ENCODE assay signal across 19 cellular contexts in genomic region chr14:68127166-68127565, GRCh38.
DNase-seq lines count a peak whose midpoint lies in the region; ATAC-seq, FAIRE-seq and TF ChIP-seq lines count a peak whose summit lies in the region.
"Had no signal": no experiment of that assay in that cellular context is flagged by ENCODE, and none has a peak within 500 bp of the region (broad histone marks: within the 10 kb centered on the region; RNA-seq: fewer than 3 reads in every experiment).

No MANE protein-coding gene starts in this region.

- H3K9me3 ChIP-seq in A549 (no peaks in the 10 kb centered on the region; the same call in 2 of the 3 replicates), HCT116 (ENCODE audit: control insufficient read depth in 1 of 2, insufficient read depth in 1 of 2, low read depth in 1 of 2, low read length in 2 of 2) (no peaks in the 10 kb centered on the region), esophagus muscularis mucosa (no peaks in the 10 kb centered on the region), H9 (ENCODE audit: control insufficient read depth, low read depth, low read length) (no peaks in the 10 kb centered on the region)
- H3K9me3 ChIP-seq: HAP-1, SJSA1 had no signal

- H2BK12ac ChIP-seq in H9 (ENCODE audit: insufficient read length, low read depth, low read length), result no peak overlapping the region

- intact Hi-C loops in HCT116 (cut with micrococcal nuclease) (no loop called here), esophagus muscularis mucosa (cut with DNase I) (no loop called here)

- no peak overlapping the region for H2AK5ac ChIP-seq in H9 (ENCODE audit: insufficient read length, low read length)

- H3K4me1 ChIP-seq in A549 (peaks cover 34% of the 10 kb centered on the region), HCT116 (ENCODE audit: control insufficient read depth in 1 of 2, insufficient read depth in 2 of 2, low read length in 2 of 2) (peaks cover 11 to 26% of the 10 kb centered on the region in 2 experiments; a peak in 3 of 4 replicates), esophagus muscularis mucosa (peaks cover 7 to 43% (median 29%) of the 10 kb centered on the region in 4 donors), rectal smooth muscle tissue (ENCODE audit: control insufficient read depth, insufficient read depth, low read length) (peaks cover 14% of the 10 kb centered on the region), H9 (ENCODE audit: insufficient read depth, low read length) (peaks cover 3% of the 10 kb centered on the region; the same call in 1 of the 2 replicates)

- H4K20me1 ChIP-seq in HCT116 (ENCODE audit: insufficient read depth) (no peaks in the 10 kb centered on the region), H9 (ENCODE audit: control insufficient read depth, insufficient read depth, insufficient read length) (no peaks in the 10 kb centered on the region)

- H2BK15ac ChIP-seq in H9 (ENCODE audit: low read depth, low read length), result no peak overlapping the region

- no peak overlapping the region for H2BK20ac ChIP-seq in H9 (ENCODE audit: low read depth, low read length, poor library complexity, severe bottlenecking)

- H3K27me3 Mint-ChIP-seq in H9 (ENCODE audit: low read depth), result no peaks in the 10 kb centered on the region
- H3K27me3 Mint-ChIP-seq: IgD-negative memory B cell had no signal

- TF ChIP-seq EP300 in A549 (IDR thresholded peaks at IDR 0.05) (no peak), esophagus muscularis mucosa (IDR thresholded peaks at IDR 0.05) (no peak)

- H3K27ac Mint-ChIP-seq in H9, result no peak overlapping the region
- H3K27ac Mint-ChIP-seq: CD14-positive monocyte, IgD-negative memory B cell had no signal

- H3K27me3 ChIP-seq in HCT116 (ENCODE audit: insufficient read depth, low read length) (no peaks in the 10 kb centered on the region), esophagus muscularis mucosa (no peaks in the 10 kb centered on the region), rectal smooth muscle tissue (ENCODE audit: control insufficient read depth, insufficient read depth, low read length) (no peaks in the 10 kb centered on the region), H9 (ENCODE audit: insufficient read depth, low read length) (no peaks in the 10 kb centered on the region)
- H3K27me3 ChIP-seq: SJSA1 had no signal

- no peak for FAIRE-seq in A549 (lab: Jason Lieb, UNC)

- WGBS in A549 (ENCODE audit: missing lambda C conversion rate), result 68% methylated on average over 2 of the region's 2 CpGs
- 62% methylated on average over 2 of the region's 2 CpGs for WGBS in esophagus muscularis mucosa
- no CpG with 5 or more reads among the region's 2 CpGs for WGBS in H9 (ENCODE audit: extremely low coverage, insufficient read length, low lambda C conversion rate)

- H3K36me3 ChIP-seq in HCT116 (ENCODE audit: control insufficient read depth in 1 of 2, insufficient read depth in 2 of 2, low read length in 2 of 2), result no peaks in the 10 kb centered on the region
- no peaks in the 10 kb centered on the region for H3K36me3 ChIP-seq in esophagus muscularis mucosa
- H3K36me3 ChIP-seq in rectal smooth muscle tissue (ENCODE audit: control insufficient read depth, insufficient read depth, low read length), result no peaks in the 10 kb centered on the region
- H3K36me3 ChIP-seq: HAP-1, SJSA1 had no signal

- TF ChIP-seq CTCF in A549 (IDR thresholded peaks at IDR 0.05) (no peak), HCT116 (IDR thresholded peaks at IDR 0.05 in 2 of 3, conservative IDR thresholded peaks at IDR 0.05 in 1 of 3; ENCODE audit: borderline replicate concordance in 1 of 3, insufficient read depth in 1 of 3, low read depth in 2 of 3, low read length in 2 of 3) (no peak), esophagus muscularis mucosa (IDR thresholded peaks at IDR 0.05) (no peak), H9 (conservative IDR thresholded peaks at IDR 0.05) (no peak)

- CTCF ChIA-PET in A549 (lab: Yijun Ruan, JAX) (interaction anchor here (2.0 kb wide), 1 partner anchor 193 kb away, joined by 7 read pairs; no protein-coding TSS in a partner anchor), HCT116 (lab: Charles Lee) (no interaction called here)

- no peaks in the 10 kb centered on the region for H3K23me2 ChIP-seq in H9 (ENCODE audit: insufficient read length, low read depth, low read length, poor library complexity, severe bottlenecking)

- ATAC-seq in A549 (no peak), HCT116 (no peak)

- peak overlapping the region; percentile 75 to 88 for H3K27ac ChIP-seq in A549
- H3K27ac ChIP-seq in HCT116 (ENCODE audit: low read depth, low read length), result peak overlapping the region; percentile 10; the same call in 1 of the 2 replicates
- peak overlapping the region; percentile 10 to 69 (median 53) for H3K27ac ChIP-seq in esophagus muscularis mucosa (replicated peaks in 1 of 4)
- H3K27ac ChIP-seq in rectal smooth muscle tissue (ENCODE audit: low read depth, low read length), result peak overlapping the region; percentile 63
- no peak overlapping the region for H3K27ac ChIP-seq in H9 (ENCODE audit: insufficient read length, low read depth, low read length)
- H3K27ac ChIP-seq: PC-9, SJSA1 had no signal

- no peak overlapping the region for H2BK5ac ChIP-seq in H9 (ENCODE audit: insufficient read length, low read length)

- no TSS peak for BruUV-seq in HCT116 (replicated peaks; lab: Mats Ljungman, UMichigan)

- H3K36me3 Mint-ChIP-seq in H9 (ENCODE audit: insufficient read depth in 1 of 3, low read depth in 3 of 3), result no peaks in the 10 kb centered on the region
- H3K36me3 Mint-ChIP-seq: CD14-positive monocyte had no signal

- H3K4me3 Mint-ChIP-seq in H9, result no peak overlapping the region
- H3K4me3 Mint-ChIP-seq: CD14-positive monocyte, IgD-negative memory B cell had no signal

- peaks cover 18% of the 10 kb centered on the region in 2 experiments for H3K4me1 Mint-ChIP-seq in H9
- H3K4me1 Mint-ChIP-seq: CD14-positive monocyte, IgD-negative memory B cell had no signal

- no peaks in the 10 kb centered on the region for H3K79me2 ChIP-seq in HCT116 (ENCODE audit: insufficient read depth, low read length)
- H3K79me2 ChIP-seq in H9 (ENCODE audit: insufficient read depth, low read length), result no peaks in the 10 kb centered on the region

- no peak overlapping the region for H3K4me3 ChIP-seq in A549
- no peak overlapping the region for H3K4me3 ChIP-seq in HCT116 (replicated peaks in 1 of 2; ENCODE audit: low read depth in 1 of 2, low read length in 2 of 2)
- H3K4me3 ChIP-seq in esophagus muscularis mucosa, result no peak overlapping the region
- H3K4me3 ChIP-seq in rectal smooth muscle tissue (ENCODE audit: low read length), result no peak overlapping the region
- H3K4me3 ChIP-seq: HAP-1, PC-9, SJSA1 had no signal

- H3K23ac ChIP-seq in H9 (ENCODE audit: insufficient read length, low read depth, low read length), result no peak overlapping the region

- no peak overlapping the region for H3T11ph ChIP-seq in H9 (ENCODE audit: low read length)

- TF ChIP-seq RAD21 in A549 (conservative IDR thresholded peaks at IDR 0.05 in 1 of 2, IDR thresholded peaks at IDR 0.05 in 1 of 2) (no peak), HCT116 (IDR thresholded peaks at IDR 0.05; ENCODE audit: low read depth) (no peak)

- H3K9me3 Mint-ChIP-seq in H9, result peaks cover 0 to 2% of the 10 kb centered on the region in 2 experiments; a peak in 1 of 5 replicates
- H3K9me3 Mint-ChIP-seq: IgD-negative memory B cell had no signal

- H3K18ac ChIP-seq in H9 (ENCODE audit: insufficient read length, low read depth, low read length), result no peak overlapping the region

- H3K9ac ChIP-seq in HCT116 (ENCODE audit: low read length), result no peak overlapping the region
- no peak overlapping the region for H3K9ac ChIP-seq in rectal smooth muscle tissue (ENCODE audit: low read length)
- no peak overlapping the region for H3K9ac ChIP-seq in H9 (ENCODE audit: extremely low read depth, insufficient read length, low read length)

- H3K9me2 ChIP-seq in HCT116 (ENCODE audit: insufficient read depth), result no peaks in the 10 kb centered on the region

- H4K8ac ChIP-seq in H9 (replicated peaks; ENCODE audit: insufficient read length, low read depth, low read length), result no peak overlapping the region

- H2BK120ac ChIP-seq in H9 (ENCODE audit: low read depth, low read length, poor library complexity, severe bottlenecking), result no peak overlapping the region

- H2AFZ ChIP-seq in HCT116 (ENCODE audit: low read depth, low read length, poor library complexity, severe bottlenecking) (no peak overlapping the region), H9 (ENCODE audit: low read length) (no peak overlapping the region)
- H2AFZ ChIP-seq: PC-9 had no signal

- no peak overlapping the region for H4K91ac ChIP-seq in H9 (ENCODE audit: insufficient read length, low read depth, low read length)

- H3K4me2 ChIP-seq in A549, result peak overlapping the region; percentile 7; the same call in 1 of the 3 replicates
- no peak overlapping the region for H3K4me2 ChIP-seq in HCT116 (ENCODE audit: low read length)
- no peak overlapping the region for H3K4me2 ChIP-seq in H9 (ENCODE audit: insufficient read depth, insufficient read length, low read length)
- H3K4me2 ChIP-seq: PC-9 had no signal

- POLR2A ChIA-PET in A549 (lab: Yijun Ruan, JAX), result no interaction called here
- POLR2A ChIA-PET in HCT116 (lab: Charles Lee), result no interaction called here

- DNase-seq in A549 (ENCODE audit: low read depth in 1 of 2, low spot score in 1 of 2) (no peak), HCT116 (ENCODE audit: low read depth, low spot score) (no peak), esophagus muscularis mucosa (ENCODE audit: extremely low spot score) (no peak), cortex of kidney (lab: John Stamatoyannopoulos, UW) (no peak), H9 (no peak), anterior cingulate cortex (lab: John Stamatoyannopoulos, UW) (no peak)
- DNase-seq: COR-L47, Kasumi-1, MM.1S, NCI-H1105 treated with DMSO at 0.1 percent for 48 hours, NCI-H1694 treated with DMSO at 0.1 percent for 48 hours, NCI-H446, NCI-H748 treated with DMSO at 0.1 percent for 48 hours had no signal

- H3K56ac ChIP-seq in H9 (ENCODE audit: insufficient read length, low read depth, low read length), result no peak overlapping the region

- no peaks in the 10 kb centered on the region for H3K79me1 ChIP-seq in H9 (ENCODE audit: insufficient read depth, low read depth, low read length, poor library complexity, severe bottlenecking)

- TF ChIP-seq POLR2A in A549 (IDR thresholded peaks at IDR 0.05; ENCODE audit: low read length), result no peak
- no peak for TF ChIP-seq POLR2A in HCT116 (IDR thresholded peaks at IDR 0.05; ENCODE audit: borderline replicate concordance, extremely low read depth, insufficient read depth, insufficient read length)
- TF ChIP-seq POLR2A in esophagus muscularis mucosa (IDR thresholded peaks at IDR 0.05; ENCODE audit: low read depth), result no peak

- RAD21 ChIA-PET in HCT116 (lab: Charles Lee; ENCODE audit: low non-redundant PET in 1 of 2, low total read pairs in 2 of 2, uncharacterized antibody in 2 of 2, unreplicated experiment in 2 of 2), result interaction anchor here in 1 of 2 experiments (0.7 kb wide), 1 partner anchor 11 kb away, joined by 5 read pairs; no protein-coding TSS in a partner anchor

- H3K4ac ChIP-seq in H9 (ENCODE audit: low read depth, low read length), result no peak overlapping the region

- no peak overlapping the region for H4K5ac ChIP-seq in H9 (ENCODE audit: insufficient read length, low read depth, low read length)

- no peak overlapping the region for H3K14ac ChIP-seq in H9 (ENCODE audit: insufficient read depth, low read length)

TF ChIP-seq in HCT116, 20 proteins besides CTCF, POLR2A, EP300 and RAD21:
- TF ChIP-seq ZFX (IDR thresholded peaks at IDR 0.05) (no peak), EGR1 (IDR thresholded peaks at IDR 0.05; ENCODE audit: low read depth) (no peak), FOSL1 (IDR thresholded peaks at IDR 0.05; ENCODE audit: low read depth) (no peak)
